Comparison of ENCODE assay signal across 1 cellular context in genomic region chr17:7136266-7136877, GRCh38.
TF ChIP-seq lines count a peak whose summit lies in the region.

No MANE protein-coding gene starts in this region.

TF ChIP-seq in K562, 482 proteins besides CTCF, POLR2A, EP300 and RAD21 (continued from another document):
- TF ChIP-seq VEZF1 (CRISPR knock-in tag; IDR thresholded peaks at IDR 0.05) (peak; percentile 25; the same call in 1 of the 2 replicates), ZNF384 (IDR thresholded peaks at IDR 0.05; ENCODE audit: low read depth, low read length) (peak; percentile 92), LCOR (CRISPR knock-in tag; IDR thresholded peaks at IDR 0.05) (no peak), DEAF1 (CRISPR knock-in tag; IDR thresholded peaks at IDR 0.05) (peak; percentile 55), CLOCK (CRISPR knock-in tag; IDR thresholded peaks at IDR 0.05; ENCODE audit: borderline replicate concordance) (no peak), USF1 (CRISPR knock-in tag; IDR thresholded peaks at IDR 0.05) (no peak), ZNF121 (CRISPR knock-in tag; conservative IDR thresholded peaks at IDR 0.05) (peak; percentile 58), FIP1L1 (IDR thresholded peaks at IDR 0.05; ENCODE audit: low read depth, low read length, poor library complexity, severe bottlenecking) (no peak), ASH1L (IDR thresholded peaks at IDR 0.05; ENCODE audit: borderline replicate concordance, low read depth, partially characterized antibody) (no peak), ZNF134 (CRISPR knock-in tag; conservative IDR thresholded peaks at IDR 0.05) (no peak), SMC3 (conservative IDR thresholded peaks at IDR 0.05; ENCODE audit: insufficient read depth, low read depth, low read length) (peak; percentile 72)
TF ChIP-seq in K562: peak in this region for 6.
